In the genomic region with DNA sequence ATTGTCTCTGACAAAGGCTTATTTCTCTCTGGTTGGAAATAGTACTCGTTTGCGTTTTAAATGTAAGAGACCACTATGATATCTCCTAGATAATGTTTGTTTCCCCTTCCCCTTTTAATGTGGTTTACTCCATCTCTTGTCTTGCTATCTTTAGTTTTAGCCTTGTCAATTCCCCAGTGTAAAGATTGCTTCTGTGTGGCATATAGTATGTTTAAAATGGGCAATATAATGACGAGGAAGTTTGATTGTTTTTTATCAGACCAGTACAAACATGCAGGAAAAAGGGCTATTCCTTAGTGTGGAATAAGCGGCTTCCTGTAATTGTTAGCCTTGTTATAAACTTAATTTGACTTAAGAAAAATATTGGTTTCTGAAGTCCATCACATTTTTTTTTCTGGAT, we compare ENCODE assay signal across 1 cellular context.
TF ChIP-seq lines count a peak whose summit lies in the region.

No MANE protein-coding gene starts in this region.

TF ChIP-seq in HepG2, 621 proteins besides CTCF, POLR2A, EP300 and RAD21:
- TF ChIP-seq KDM3A (CRISPR knock-in tag; IDR thresholded peaks at IDR 0.05; ENCODE audit: low read depth) (no peak), ZNF770 (CRISPR knock-in tag; IDR thresholded peaks at IDR 0.05) (no peak), ZNF333 (CRISPR knock-in tag; IDR thresholded peaks at IDR 0.05; ENCODE audit: borderline replicate concordance) (no peak), NFATC3 (CRISPR knock-in tag; IDR thresholded peaks at IDR 0.05) (no peak), ZNF891 (CRISPR knock-in tag; IDR thresholded peaks at IDR 0.05) (no peak), CREB1 (IDR thresholded peaks at IDR 0.05) (no peak), CREB1 (CRISPR knock-in tag; IDR thresholded peaks at IDR 0.05) (no peak), IKZF1 (IDR thresholded peaks at IDR 0.05) (no peak), PHF8 (CRISPR knock-in tag; IDR thresholded peaks at IDR 0.05) (no peak), XRCC5 (optimal IDR thresholded peaks at IDR 0.05; ENCODE audit: low read length) (no peak), IKZF5 (CRISPR knock-in tag; IDR thresholded peaks at IDR 0.05) (no peak), REL (CRISPR knock-in tag; conservative IDR thresholded peaks at IDR 0.05) (no peak), ZNF441 (CRISPR knock-in tag; IDR thresholded peaks at IDR 0.05; ENCODE audit: borderline replicate concordance) (no peak), ZSCAN20 (CRISPR knock-in tag; IDR thresholded peaks at IDR 0.05; ENCODE audit: borderline replicate concordance) (no peak), ZNF18 (CRISPR knock-in tag; IDR thresholded peaks at IDR 0.05; ENCODE audit: insufficient replicate concordance) (no peak)
- TF ChIP-seq, protein P1, sequence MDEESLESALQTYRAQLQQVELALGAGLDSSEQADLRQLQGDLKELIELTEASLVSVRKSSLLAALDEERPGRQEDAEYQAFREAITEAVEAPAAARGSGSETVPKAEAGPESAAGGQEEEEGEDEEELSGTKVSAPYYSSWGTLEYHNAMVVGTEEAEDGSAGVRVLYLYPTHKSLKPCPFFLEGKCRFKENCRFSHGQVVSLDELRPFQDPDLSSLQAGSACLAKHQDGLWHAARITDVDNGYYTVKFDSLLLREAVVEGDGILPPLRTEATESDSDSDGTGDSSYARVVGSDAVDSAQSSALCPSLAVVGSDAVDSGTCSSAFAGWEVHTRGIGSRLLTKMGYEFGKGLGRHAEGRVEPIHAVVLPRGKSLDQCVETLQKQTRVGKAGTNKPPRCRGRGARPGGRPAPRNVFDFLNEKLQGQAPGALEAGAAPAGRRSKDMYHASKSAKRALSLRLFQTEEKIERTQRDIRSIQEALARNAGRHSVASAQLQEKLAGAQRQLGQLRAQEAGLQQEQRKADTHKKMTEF (CRISPR knock-in tag; IDR thresholded peaks at IDR 0.05), result no peak
- TF ChIP-seq, protein P2, sequence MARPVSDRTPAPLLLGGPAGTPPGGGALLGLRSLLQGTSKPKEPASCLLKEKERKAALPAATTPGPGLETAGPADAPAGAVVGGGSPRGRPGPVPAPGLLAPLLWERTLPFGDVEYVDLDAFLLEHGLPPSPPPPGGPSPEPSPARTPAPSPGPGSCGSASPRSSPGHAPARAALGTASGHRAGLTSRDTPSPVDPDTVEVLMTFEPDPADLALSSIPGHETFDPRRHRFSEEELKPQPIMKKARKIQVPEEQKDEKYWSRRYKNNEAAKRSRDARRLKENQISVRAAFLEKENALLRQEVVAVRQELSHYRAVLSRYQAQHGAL (CRISPR knock-in tag; IDR thresholded peaks at IDR 0.05; ENCODE audit: not compliant biosample characterization), result no peak
TF ChIP-seq in HepG2: peak in this region for 0.
